19 cellular contexts compared by ENCODE assay signal in genomic region chr11:75568616-75569219, GRCh38. TPM values are rescaled to one million over a fixed set of nuclear protein-coding genes. Genes with fewer than 3 reads are reported as not detected.
DNase-seq lines count a peak whose midpoint lies in the region; ATAC-seq and TF ChIP-seq lines count a peak whose summit lies in the region.
"Had no signal": no experiment of that assay in that cellular context is flagged by ENCODE, and none has a peak within 500 bp of the region (broad histone marks: within the 10 kb centered on the region; RNA-seq: fewer than 3 reads in every experiment).

No MANE protein-coding gene starts in this region.

- in situ Hi-C loops in GM23248 (cut with MboI), result no loop called here

- no peak overlapping the region for H3K4ac ChIP-seq in mesenchymal stem cell (ENCODE audit: low read depth in 1 of 2, low read length in 2 of 2)

- H2BK120ac ChIP-seq in mesenchymal stem cell (ENCODE audit: low read depth, low read length), result no peak overlapping the region

- H3K4me2 ChIP-seq in GM23248 (ENCODE audit: unreplicated experiment) (no peak overlapping the region), mesenchymal stem cell (ENCODE audit: low read length, poor library complexity, severe bottlenecking) (no peak overlapping the region)
- H3K4me2 ChIP-seq: BLaER1 had no signal

- POLR2A ChIA-PET in AG04449 (lab: Yijun Ruan, JAX), result interaction anchor here (1.0 to 9.8 kb wide), 4 partner anchors 9 to 169 kb away, joined by 3 to 168 read pairs (median 42); no protein-coding TSS in a partner anchor

- peaks cover 27% of the 10 kb centered on the region for H4K20me1 ChIP-seq in GM23248 (ENCODE audit: insufficient read depth)

- H3K36me3 ChIP-seq in GM23248 (ENCODE audit: low read depth), result peaks cover 66% of the 10 kb centered on the region
- peaks cover 86% of the 10 kb centered on the region for H3K36me3 ChIP-seq in adipocyte (ENCODE audit: control insufficient read depth, insufficient read depth, low read length, severe bottlenecking)
- peaks cover 73 to 81% of the 10 kb centered on the region in 2 experiments for H3K36me3 ChIP-seq in mesenchymal stem cell (ENCODE audit: control insufficient read depth in 1 of 2, insufficient read depth in 2 of 2, low read depth in 1 of 2, low read length in 2 of 2)

- H4K8ac ChIP-seq in mesenchymal stem cell (ENCODE audit: low read length), result no peak overlapping the region

- H2BK15ac ChIP-seq in mesenchymal stem cell (ENCODE audit: low read depth, poor library complexity, severe bottlenecking), result no peak overlapping the region

- no peak overlapping the region for H3K14ac ChIP-seq in mesenchymal stem cell (ENCODE audit: low read length in 2 of 2)

- H2AK5ac ChIP-seq in mesenchymal stem cell (ENCODE audit: low read length, severe bottlenecking), result no peak overlapping the region

- H3K27ac ChIP-seq in GM23248, result peak overlapping the region; percentile 58; the same call in 1 of the 2 replicates
- H3K27ac ChIP-seq in mesenchymal stem cell (ENCODE audit: low read length, poor library complexity, severe bottlenecking), result no peak overlapping the region
- H3K27ac ChIP-seq in coronary artery, result no peak overlapping the region
- H3K27ac ChIP-seq: BLaER1, Peyer's patch had no signal

- peaks cover 86% of the 10 kb centered on the region for H3K79me2 ChIP-seq in GM23248 (ENCODE audit: insufficient read depth)

- H4K91ac ChIP-seq in mesenchymal stem cell (ENCODE audit: low read length), result no peak overlapping the region

- H3F3A ChIP-seq in GM23248 (ENCODE audit: insufficient read depth), result peaks cover 91% of the 10 kb centered on the region

- ATAC-seq in HG03196 (IDR thresholded peaks at IDR 0.05; ENCODE audit: unreplicated experiment), result no peak

- WGBS in GM23248 (ENCODE audit: low coverage in 1 of 2, low lambda C conversion rate in 2 of 2, missing lambda C conversion rate in 2 of 2), 2 experiments, result 63 to 64% methylated on average over 13 to 14 of the region's 14 CpGs
- WGBS in mesenchymal stem cell, result 87% methylated on average over 9 of the region's 14 CpGs

- H3K4me1 ChIP-seq in GM23248 (ENCODE audit: insufficient read depth), result peaks cover 40% of the 10 kb centered on the region
- H3K4me1 ChIP-seq in adipocyte (ENCODE audit: control insufficient read depth, insufficient read depth, low read length), result peaks cover 49% of the 10 kb centered on the region
- peaks cover 45% of the 10 kb centered on the region for H3K4me1 ChIP-seq in mesenchymal stem cell (ENCODE audit: control insufficient read depth, insufficient read depth, low read depth, low read length)

- H3K4me3 ChIP-seq in AG04449 (ENCODE audit: low read depth, low read length) (peak overlapping the region; percentile 8; the same call in 1 of the 2 replicates), GM23248 (no peak overlapping the region), adipocyte (ENCODE audit: low read length) (no peak overlapping the region), mesenchymal stem cell (ENCODE audit: insufficient read depth in 1 of 2, low read depth in 1 of 2, low read length in 2 of 2) (no peak overlapping the region), coronary artery (no peak overlapping the region)
- H3K4me3 ChIP-seq: BLaER1, HAP-1, Peyer's patch had no signal

- TF ChIP-seq CTCF in AG04449 (IDR thresholded peaks at IDR 0.05; ENCODE audit: insufficient read depth, low read length, missing control alignments) (no peak), coronary artery (IDR thresholded peaks at IDR 0.05) (no peak)

- CTCF ChIA-PET in AG04449 (lab: Yijun Ruan, JAX), result interaction anchor here (1.2 to 7.1 kb wide), 4 partner anchors 9 to 180 kb away, joined by 3 to 96 read pairs (median 8); no protein-coding TSS in a partner anchor

- H3K27me3 ChIP-seq in GM23248 (replicated peaks; ENCODE audit: insufficient read depth) (no peaks in the 10 kb centered on the region), adipocyte (replicated peaks; ENCODE audit: control insufficient read depth, insufficient read depth, low read length) (no peaks in the 10 kb centered on the region), mesenchymal stem cell (ENCODE audit: control insufficient read depth in 1 of 2, insufficient read depth in 1 of 2, low read length in 2 of 2) (no peaks in the 10 kb centered on the region)
- H3K27me3 ChIP-seq: BLaER1, Peyer's patch had no signal

- no peak overlapping the region for H3K18ac ChIP-seq in mesenchymal stem cell (ENCODE audit: low read depth in 1 of 2, low read length in 2 of 2)

- H3K9ac ChIP-seq in GM23248 (peak overlapping the region; percentile 54; the same call in 1 of the 2 replicates), adipocyte (ENCODE audit: low read length) (peak overlapping the region; percentile 99), mesenchymal stem cell (ENCODE audit: low read length) (peak overlapping the region; percentile 30)
- H3K9ac ChIP-seq: BLaER1 had no signal

- no peak overlapping the region for H2AFZ ChIP-seq in GM23248
- H2AFZ ChIP-seq in mesenchymal stem cell (ENCODE audit: low read depth, low read length), result no peak overlapping the region

- H3K9me3 ChIP-seq in GM23248 (ENCODE audit: low read depth) (no peaks in the 10 kb centered on the region), adipocyte (ENCODE audit: control insufficient read depth, low read length) (no peaks in the 10 kb centered on the region), mesenchymal stem cell (ENCODE audit: control insufficient read depth, low read length) (no peaks in the 10 kb centered on the region)
- H3K9me3 ChIP-seq: BLaER1, HAP-1, Peyer's patch had no signal

- H3K23ac ChIP-seq in mesenchymal stem cell (ENCODE audit: low read length in 2 of 2), result no peak overlapping the region

- H2BK12ac ChIP-seq in mesenchymal stem cell (ENCODE audit: low read length in 2 of 2), result no peak overlapping the region

- H3K9me2 ChIP-seq in GM23248 (ENCODE audit: insufficient read depth), result no peaks in the 10 kb centered on the region

- H3K79me1 ChIP-seq in mesenchymal stem cell (replicated peaks; ENCODE audit: low read length, poor library complexity, severe bottlenecking), result peaks cover 23% of the 10 kb centered on the region

- H2BK5ac ChIP-seq in mesenchymal stem cell (ENCODE audit: low read depth, low read length, poor library complexity, severe bottlenecking), result no peak overlapping the region

- DNase-seq in AG04449 (ENCODE audit: low read depth, low spot score) (no peak), GM23248 (no peak), adipocyte (ENCODE audit: low read depth) (no peak), mesenchymal stem cell (no peak), coronary artery (ENCODE audit: low spot score) (no peak)
- DNase-seq in activated CD8-positive, alpha-beta memory T cell treated with anti-CD3 and anti-CD28 coated beads for 24 hours, result no peak
- DNase-seq: CD4-positive, alpha-beta T cell; COR-L47; DMS79; KBM-7; MM.1S; NCI-H1092; NCI-H2029 treated with DMSO at 0.1 percent for 48 hours; NCI-H524 treated with DMSO at 0.1 percent for 48 hours; Peyer's patch had no signal

RNA-seq across cellular contexts. Expression of gene SERPINH1, which starts 6.7 kb away (rescaled TPM):
- 1,790 and 1,872 TPM in 2 replicates for total RNA-seq in GM23248 (2014; rRNA removed; shearing (Covaris generic))
- polyA plus RNA-seq in GM23248 (2016; fragmentation: Nextera tagmentation; extraction: Ambion mirVana), result 520 and 559 TPM in 2 replicates
- 896 TPM for polyA plus RNA-seq in mesenchymal stem cell (2013, experiment 1 of 2)
- 870 TPM for polyA plus RNA-seq in mesenchymal stem cell (2013, experiment 2 of 2)
- total RNA-seq: OCI-LY7 had no signal

RNA-seq across cellular contexts. Expression of gene GDPD5, which starts 43.0 kb away (rescaled TPM):
- 7.0 and 10.7 TPM in 2 replicates for total RNA-seq in GM23248 (2014; rRNA removed; shearing (Covaris generic))
- polyA plus RNA-seq in GM23248 (2016; fragmentation: Nextera tagmentation; extraction: Ambion mirVana), result 3.4 and 5.6 TPM in 2 replicates
- 1.8 TPM for polyA plus RNA-seq in mesenchymal stem cell (2013, experiment 1 of 2)
- 1.4 TPM for polyA plus RNA-seq in mesenchymal stem cell (2013, experiment 2 of 2)

Comparison
In these comparisons a context has a peak if more than half of its experiments do, and no peak if none do; other contexts are left out.
1. H3K9ac ChIP-seq: peak in every context shown above with its lines; median percentile 99 in adipocyte; 54 in GM23248; 30 in mesenchymal stem cell.